ENCODE assay signal across 1 cellular context in genomic region chr19:18461471-18461870, GRCh38.
TF ChIP-seq lines count a peak whose summit lies in the region.

No MANE protein-coding gene starts in this region.

TF ChIP-seq in HepG2, 621 proteins besides CTCF, POLR2A, EP300 and RAD21 (continued from another document):
- TF ChIP-seq NR0B2 (CRISPR knock-in tag; IDR thresholded peaks at IDR 0.05) (0 out of 2 replicates have a peak, but pooled peaks have one; percentile 15), ZNF607 (CRISPR knock-in tag; IDR thresholded peaks at IDR 0.05; ENCODE audit: borderline replicate concordance) (no peak), TP53 (CRISPR knock-in tag; conservative IDR thresholded peaks at IDR 0.05) (no peak), HNRNPLL (IDR thresholded peaks at IDR 0.05; ENCODE audit: low read depth, low read length, poor library complexity, severe bottlenecking) (no peak), NONO (IDR thresholded peaks at IDR 0.05) (no peak), NONO (CRISPR knock-in tag; conservative IDR thresholded peaks at IDR 0.05) (no peak), BRD4 (CRISPR knock-in tag; IDR thresholded peaks at IDR 0.05) (no peak), CHD4 (IDR thresholded peaks at IDR 0.05; ENCODE audit: borderline replicate concordance, low read length) (peak; percentile 79; the same call in 1 of the 2 replicates), RBM22 (optimal IDR thresholded peaks at IDR 0.05; ENCODE audit: low read length) (peak; percentile 27), HNRNPL (IDR thresholded peaks at IDR 0.05; ENCODE audit: low read depth, low read length) (peak; percentile 36; the same call in 1 of the 2 replicates), NAIF1 (CRISPR knock-in tag; IDR thresholded peaks at IDR 0.05; ENCODE audit: borderline replicate concordance) (no peak), HBP1 (CRISPR knock-in tag; IDR thresholded peaks at IDR 0.05; ENCODE audit: low read depth) (no peak)
